ENCODE assay signal across 19 cellular contexts in genomic region chrX:10828640-10829039, GRCh38.
DNase-seq lines count a peak whose midpoint lies in the region.
"Had no signal": no experiment of that assay in that cellular context is flagged by ENCODE, and none has a peak within 500 bp of the region (broad histone marks: within the 10 kb centered on the region; RNA-seq: fewer than 3 reads in every experiment).

No MANE protein-coding gene starts in this region.

- peak; percentile 10 for DNase-seq in NCI-H146 (lab: John Stamatoyannopoulos, UW)
- no peak for DNase-seq in NCI-H146 treated with DMSO at 0.1 percent for 48 hours (lab: John Stamatoyannopoulos, UW; ENCODE audit: unreplicated experiment)
- peak; percentile 59 for DNase-seq in NCI-H2029 (lab: John Stamatoyannopoulos, UW)
- DNase-seq in NCI-H748 treated with DMSO at 0.1 percent for 48 hours (lab: John Stamatoyannopoulos, UW): peak; percentile 90
- DNase-seq in mucosa of gallbladder (ENCODE audit: low spot score): peak; percentile 28
- DNase-seq in NAMALWA (ENCODE audit: low spot score): no peak
- no peak for DNase-seq in NCI-H226
- DNase-seq in 8988T: no peak
- DNase-seq: ACHN; activated naive CD4-positive, alpha-beta T cell treated with anti-CD3 and anti-CD28 coated beads for 36 hours; activated T-cell treated with anti-CD3 and anti-CD28 coated beads, Interleukin-2, amount 50 U/mL, for 24 hours; amniotic stem cell; cortex of kidney; KG1; NCI-H526; PC-9; SJCRH30; T-helper 1 cell; uterus had no signal

Comparison
In these comparisons a context has a peak if more than half of its experiments do, and no peak if none do; other contexts are left out.
1. DNase-seq: peak in NCI-H146 (single experiment), NCI-H2029 (single experiment), NCI-H748 treated with DMSO at 0.1 percent for 48 hours (single experiment) and mucosa of gallbladder (single experiment); none in NCI-H146 treated with DMSO at 0.1 percent for 48 hours (single experiment), NAMALWA (single experiment), NCI-H226 (single experiment) and 8988T (single experiment).